In the genomic region with DNA sequence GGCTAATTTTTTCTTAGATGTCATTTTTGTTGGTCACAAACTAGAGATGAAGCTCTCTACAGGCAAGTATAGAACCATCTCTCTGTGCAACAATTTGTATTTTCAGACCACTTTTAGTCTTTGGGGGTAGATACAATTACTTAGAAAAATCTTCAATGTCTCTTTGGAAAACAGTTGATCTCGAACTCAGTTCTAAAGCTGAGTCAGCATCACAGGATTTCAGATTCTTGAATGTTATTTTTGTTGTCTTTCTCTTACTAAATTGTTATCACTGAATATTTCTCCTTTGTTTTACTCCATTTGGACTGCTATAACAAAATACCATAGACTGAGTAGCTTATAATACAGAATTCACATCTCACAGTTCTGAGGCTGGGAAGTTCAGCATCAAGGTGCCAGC, we compare ENCODE assay signal across 26 cellular contexts.
DNase-seq lines count a peak whose midpoint lies in the region; ATAC-seq, FAIRE-seq and TF ChIP-seq lines count a peak whose summit lies in the region.
"Had no signal": no experiment of that assay in that cellular context is flagged by ENCODE, and none has a peak within 500 bp of the region (broad histone marks: within the 10 kb centered on the region; RNA-seq: fewer than 3 reads in every experiment).

No MANE protein-coding gene starts in this region.

- H3F3A ChIP-seq in PC-9 (ENCODE audit: insufficient read depth, low read depth), result no peaks in the 10 kb centered on the region

- H3K27me3 ChIP-seq in HepG2 (ENCODE audit: control insufficient read depth in 1 of 2, insufficient read depth in 2 of 2, low read length in 2 of 2) (no peaks in the 10 kb centered on the region), right lobe of liver (no peaks in the 10 kb centered on the region), PC-9 (ENCODE audit: insufficient read depth, low read depth) (no peaks in the 10 kb centered on the region), K562 (ENCODE audit: control insufficient read depth in 2 of 2, insufficient read depth in 2 of 2, low read length in 2 of 2) (no peaks in the 10 kb centered on the region)
- H3K27me3 ChIP-seq: BE2C; BLaER1 treated with 17β-estradiol and CSF1 and Interleukin-3, amounts not matched to agents 10 nM and 100 nM had no signal

- H3K9me3 ChIP-seq in HepG2 (ENCODE audit: low read length) (no peaks in the 10 kb centered on the region), right lobe of liver (no peaks in the 10 kb centered on the region), PC-9 (ENCODE audit: insufficient read depth, low read depth) (no peaks in the 10 kb centered on the region), K562 (replicated peaks; ENCODE audit: control insufficient read depth, insufficient read depth, low read depth, low read length) (no peaks in the 10 kb centered on the region)
- H3K9me3 ChIP-seq: BE2C; BLaER1 treated with 17β-estradiol and CSF1 and Interleukin-3, amounts not matched to agents 10 nM and 100 nM; HAP-1 had no signal

- H3K36me3 ChIP-seq in HepG2 (replicated peaks in 1 of 2; ENCODE audit: control insufficient read depth in 1 of 2, insufficient read depth in 2 of 2, low read length in 2 of 2), result no peaks in the 10 kb centered on the region
- H3K36me3 ChIP-seq in right lobe of liver, result no peaks in the 10 kb centered on the region
- no peaks in the 10 kb centered on the region for H3K36me3 ChIP-seq in PC-9 (ENCODE audit: low read depth)
- H3K36me3 ChIP-seq in K562 (ENCODE audit: control insufficient read depth, insufficient read depth, low read length), result peaks cover 14% of the 10 kb centered on the region; the same call in 2 of the 3 replicates
- H3K36me3 ChIP-seq: BE2C; BLaER1 treated with 17β-estradiol and CSF1 and Interleukin-3, amounts not matched to agents 10 nM and 100 nM; HAP-1 had no signal

- no peak overlapping the region for H3K27ac ChIP-seq in HepG2 (ENCODE audit: extremely low read length, insufficient read depth, low read length)
- H3K27ac ChIP-seq in right lobe of liver, result no peak overlapping the region
- no peak overlapping the region for H3K27ac ChIP-seq in PC-9
- no peak overlapping the region for H3K27ac ChIP-seq in K562 (ENCODE audit: extremely low read depth, low read depth, low read length)
- H3K27ac ChIP-seq: 22Rv1; BLaER1 treated with 17β-estradiol and CSF1 and Interleukin-3, amounts not matched to agents 10 nM and 100 nM had no signal

- no peaks in the 10 kb centered on the region for H3K36me3 Mint-ChIP-seq in activated T-cell treated with anti-CD3 and anti-CD28 coated beads, Interleukin-2, amount 50 U/mL, for 4 hours (ENCODE audit: insufficient read depth)
- H3K36me3 Mint-ChIP-seq: CD14-positive monocyte; CD8-positive, alpha-beta memory T cell had no signal

- TF ChIP-seq EP300 in HepG2 (IDR thresholded peaks at IDR 0.05; ENCODE audit: low read depth in 2 of 2, low read length in 2 of 2), result no peak
- TF ChIP-seq EP300 in HepG2 (CRISPR knock-in tag; IDR thresholded peaks at IDR 0.05; ENCODE audit: borderline replicate concordance), result no peak
- no peak for TF ChIP-seq EP300 in K562 (IDR thresholded peaks at IDR 0.05; ENCODE audit: low read length)

- no peak overlapping the region for H3K9ac ChIP-seq in HepG2 (ENCODE audit: insufficient read depth, low read depth, low read length)
- H3K9ac ChIP-seq in K562 (ENCODE audit: insufficient read depth in 1 of 2, low read depth in 2 of 2, low read length in 2 of 2), result no peak overlapping the region
- H3K9ac ChIP-seq: BLaER1 treated with 17β-estradiol and CSF1 and Interleukin-3, amounts not matched to agents 10 nM and 100 nM had no signal

- no peaks in the 10 kb centered on the region for H3K9me2 ChIP-seq in PC-9 (ENCODE audit: insufficient read depth)

- TF ChIP-seq CTCF in HepG2 (CRISPR knock-in tag; IDR thresholded peaks at IDR 0.05) (no peak), right lobe of liver (IDR thresholded peaks at IDR 0.05) (no peak), PC-9 (conservative IDR thresholded peaks at IDR 0.05) (no peak), K562 (IDR thresholded peaks at IDR 0.05 in 2 of 3, conservative IDR thresholded peaks at IDR 0.05 in 1 of 3; ENCODE audit: insufficient read depth in 2 of 3, low read depth in 1 of 3, low read length in 3 of 3) (no peak)

- in situ Hi-C loops in HepG2 (cut with HindIII; ENCODE audit: extremely low pct_ligation_motif_present, low pct_unique_long_range_greater_than_20kb), result no loop called here
- in situ Hi-C loops in K562 (cut with MboI), result no loop called here

- H3K4me1 ChIP-seq in HepG2 (ENCODE audit: insufficient read depth, low read length), result no peaks in the 10 kb centered on the region
- H3K4me1 ChIP-seq in right lobe of liver, result no peaks in the 10 kb centered on the region
- H3K4me1 ChIP-seq in PC-9 (replicated peaks; ENCODE audit: insufficient read depth), result no peaks in the 10 kb centered on the region
- H3K4me1 ChIP-seq in K562 (replicated peaks in 1 of 2; ENCODE audit: control insufficient read depth in 2 of 2, insufficient read depth in 2 of 2, low read length in 2 of 2), result no peaks in the 10 kb centered on the region
- H3K4me1 ChIP-seq: BE2C, HAP-1 had no signal

- H4K20me1 ChIP-seq in HepG2 (ENCODE audit: insufficient read depth, low read length), result no peaks in the 10 kb centered on the region
- no peaks in the 10 kb centered on the region for H4K20me1 ChIP-seq in PC-9 (ENCODE audit: insufficient read depth)
- no peaks in the 10 kb centered on the region for H4K20me1 ChIP-seq in K562 (replicated peaks; ENCODE audit: control insufficient read depth, insufficient read depth, low read length)
- H4K20me1 ChIP-seq: BLaER1 treated with 17β-estradiol and CSF1 and Interleukin-3, amounts not matched to agents 10 nM and 100 nM had no signal

- no peak overlapping the region for H3K4me3 Mint-ChIP-seq in activated T-cell treated with anti-CD3 and anti-CD28 coated beads, Interleukin-2, amount 50 U/mL, for 4 hours
- H3K4me3 Mint-ChIP-seq: CD14-positive monocyte; CD4-positive, alpha-beta T cell; CD8-positive, alpha-beta memory T cell; HFFc6 had no signal

- TF ChIP-seq RAD21 in HepG2 (CRISPR knock-in tag; IDR thresholded peaks at IDR 0.05) (no peak), K562 (CRISPR knock-in tag; conservative IDR thresholded peaks at IDR 0.05 in 1 of 2, IDR thresholded peaks at IDR 0.05 in 1 of 2) (no peak)

- H3K9me1 ChIP-seq in K562 (ENCODE audit: control insufficient read depth, insufficient read depth, low read length), result no peaks in the 10 kb centered on the region

- DNase-seq in HepG2 (ENCODE audit: low spot score) (no peak), right lobe of liver (no peak), PC-9 (no peak), K562 (ENCODE audit: extremely low read depth in 1 of 4, low spot score in 3 of 4) (no peak)
- DNase-seq in activated T-cell treated with anti-CD3 and anti-CD28 coated beads, Interleukin-2, amount 50 U/mL, for 4 hours, result no peak
- DNase-seq: ACHN; AML-193; BE2C; CD4-positive, alpha-beta T cell; CD8-positive, alpha-beta memory T cell; DMS 273 treated with DMSO at 0.1 percent for 48 hours; DMS79; EL; GDM1; GOT3; HFFc6 had no signal

- FAIRE-seq in HepG2 (lab: Jason Lieb, UNC), result no peak
- FAIRE-seq in K562 (lab: Jason Lieb, UNC), result no peak
- FAIRE-seq: A204.1, D721Med, GM12878, GM19239, H54 had no signal

- no TSS peak for BruUV-seq in HepG2 (replicated peaks; lab: Mats Ljungman, UMichigan)
- BruUV-seq in PC-9 (replicated peaks; lab: Mats Ljungman, UMichigan), result no TSS peak
- BruUV-seq in K562 (replicated peaks; lab: Mats Ljungman, UMichigan), result no TSS peak

- WGBS in HepG2 (ENCODE audit: low lambda C conversion rate), result 0% methylated on average over 1 of the region's 1 CpG
- WGBS in right lobe of liver (ENCODE audit: insufficient coverage, low coverage, low lambda C conversion rate, missing lambda C conversion rate), result 53% methylated on average over 1 of the region's 1 CpG
- 20% methylated on average over 1 of the region's 1 CpG for WGBS in K562 (ENCODE audit: insufficient coverage, low coverage, missing lambda C conversion rate)

- H3K9me3 Mint-ChIP-seq in activated T-cell treated with anti-CD3 and anti-CD28 coated beads, Interleukin-2, amount 50 U/mL, for 4 hours, result peaks cover 4% of the 10 kb centered on the region
- H3K9me3 Mint-ChIP-seq: CD4-positive, alpha-beta T cell had no signal

- POLR2A ChIA-PET in HepG2 (lab: Yijun Ruan, JAX) (no interaction called here), PC-9 (lab: Charles Lee; ENCODE audit: unreplicated experiment) (no interaction called here), K562 (lab: Yijun Ruan, JAX) (no interaction called here)

- CTCF ChIA-PET in HepG2 (lab: Yijun Ruan, JAX; ENCODE audit: low intra/inter-chr PET ratio, low total read pairs), result no interaction called here
- CTCF ChIA-PET in PC-9 (lab: Charles Lee), result no interaction called here
- CTCF ChIA-PET in K562 (lab: Yijun Ruan, JAX; ENCODE audit: low intra/inter-chr PET ratio), result no interaction called here

- no peaks in the 10 kb centered on the region for H3K27me3 Mint-ChIP-seq in activated T-cell treated with anti-CD3 and anti-CD28 coated beads, Interleukin-2, amount 50 U/mL, for 4 hours (ENCODE audit: low read depth)
- H3K27me3 Mint-ChIP-seq: CD4-positive, alpha-beta T cell; CD8-positive, alpha-beta memory T cell had no signal

- no peak overlapping the region for H3K4me2 ChIP-seq in HepG2 (ENCODE audit: low read depth, low read length)
- no peak overlapping the region for H3K4me2 ChIP-seq in PC-9
- no peak overlapping the region for H3K4me2 ChIP-seq in K562 (ENCODE audit: insufficient read depth, low read length)
- H3K4me2 ChIP-seq: BLaER1 treated with 17β-estradiol and CSF1 and Interleukin-3, amounts not matched to agents 10 nM and 100 nM had no signal

- ATAC-seq in HepG2, result no peak
- ATAC-seq in right lobe of liver, result no peak
- ATAC-seq in K562, result no peak
- ATAC-seq in HG03460 (IDR thresholded peaks at IDR 0.05; ENCODE audit: unreplicated experiment), result no peak
- no peak for ATAC-seq in activated T-cell treated with anti-CD3 and anti-CD28 coated beads, Interleukin-2, amount 50 U/mL, for 4 hours
- ATAC-seq: GM12878 had no signal

- no peak for TF ChIP-seq POLR2A in HepG2 (IDR thresholded peaks at IDR 0.05; ENCODE audit: insufficient read depth in 1 of 2, low read depth in 2 of 2, low read length in 2 of 2)
- no peak for TF ChIP-seq POLR2A in right lobe of liver (IDR thresholded peaks at IDR 0.05)
- no peak for TF ChIP-seq POLR2A in K562 (conservative IDR thresholded peaks at IDR 0.05)

- H3K4me3 ChIP-seq in HepG2 (replicated peaks in 1 of 3; ENCODE audit: insufficient read depth in 1 of 3, low read depth in 2 of 3, low read length in 3 of 3) (no peak overlapping the region), right lobe of liver (no peak overlapping the region), PC-9 (no peak overlapping the region), K562 (no peak overlapping the region)
- H3K4me3 ChIP-seq: BLaER1 treated with 17β-estradiol and CSF1 and Interleukin-3, amounts not matched to agents 10 nM and 100 nM; GM12878; HAP-1 had no signal

- intact Hi-C loops in HepG2 (cut with micrococcal nuclease; ENCODE audit: unreplicated experiment) (no loop called here), right lobe of liver (cut with DNase I) (no loop called here), PC-9 (cut with micrococcal nuclease; ENCODE audit: unreplicated experiment) (no loop called here), K562 (cut with micrococcal nuclease) (no loop called here)

- H3K79me2 ChIP-seq in HepG2 (ENCODE audit: insufficient read depth, low read length) (no peaks in the 10 kb centered on the region), PC-9 (ENCODE audit: low read depth) (no peaks in the 10 kb centered on the region), K562 (ENCODE audit: control insufficient read depth, insufficient read depth, low read length) (no peaks in the 10 kb centered on the region)

- H3K4me1 Mint-ChIP-seq in activated T-cell treated with anti-CD3 and anti-CD28 coated beads, Interleukin-2, amount 50 U/mL, for 4 hours (ENCODE audit: low read depth), result no peaks in the 10 kb centered on the region
- H3K4me1 Mint-ChIP-seq: CD14-positive monocyte; CD8-positive, alpha-beta memory T cell had no signal

- no peak overlapping the region for H2AFZ ChIP-seq in HepG2 (ENCODE audit: low read length)
- peak overlapping the region; percentile 35 for H2AFZ ChIP-seq in PC-9
- H2AFZ ChIP-seq in K562 (ENCODE audit: low read depth, low read length), result no peak overlapping the region

Comparison
In these comparisons a context has a peak if more than half of its experiments do, and no peak if none do; other contexts are left out.
1. Of the 241 proteins assayed by ChIP-seq in both HepG2 and K562: peak only in HepG2: MAFF and MAFK; only in K562: none; in both: none; in neither: 239.